ENCODE assay signal across 12 cellular contexts in genomic region chr17:4534515-4534914, GRCh38. TPM values are rescaled to one million over a fixed set of nuclear protein-coding genes. Genes with fewer than 3 reads are reported as not detected.
DNase-seq lines count a peak whose midpoint lies in the region; ATAC-seq, FAIRE-seq and TF ChIP-seq lines count a peak whose summit lies in the region.
"Had no signal": no experiment of that assay in that cellular context is flagged by ENCODE, and none has a peak within 500 bp of the region (broad histone marks: within the 10 kb centered on the region; RNA-seq: fewer than 3 reads in every experiment).

No MANE protein-coding gene starts in this region.

- CTCF ChIA-PET in WTC11 (lab: Charles Lee): interaction anchor here (1.1 to 8.2 kb wide), 2 partner anchors 33 to 114 kb away, joined by 4 to 57 read pairs; no protein-coding TSS in a partner anchor

- no peak for ATAC-seq in WTC11

- H3K4me3 Mint-ChIP-seq in WTC11: no peak overlapping the region

- H3K9me3 ChIP-seq in stomach smooth muscle (ENCODE audit: control insufficient read depth in 2 of 2, low read length in 2 of 2): no peaks in the 10 kb centered on the region

- H3K27me3 ChIP-seq in layer of hippocampus (ENCODE audit: control insufficient read depth, insufficient read depth, low read length): no peaks in the 10 kb centered on the region
- H3K27me3 ChIP-seq in stomach smooth muscle (ENCODE audit: control insufficient read depth in 1 of 2, insufficient read depth in 2 of 2, low read length in 2 of 2): peaks cover 0 to 2% of the 10 kb centered on the region in 2 donors

- no peak overlapping the region for H3K4me3 ChIP-seq in stomach smooth muscle (ENCODE audit: low read length in 2 of 2)

- peak overlapping the region; percentile 98 for H3K27ac ChIP-seq in layer of hippocampus (ENCODE audit: low read depth, low read length)
- H3K27ac ChIP-seq in stomach smooth muscle (ENCODE audit: low read length): peak overlapping the region; percentile 18
- H3K27ac ChIP-seq: VCaP had no signal

- H3K4me1 Mint-ChIP-seq in WTC11: peaks cover 18% of the 10 kb centered on the region

- no peak overlapping the region for H3K9ac ChIP-seq in stomach smooth muscle (ENCODE audit: low read length in 2 of 2)

- H3K36me3 Mint-ChIP-seq in WTC11: no peaks in the 10 kb centered on the region

- DNase-seq in WTC11 (ENCODE audit: low spot score) (no peak), hippocampal formation (lab: John Stamatoyannopoulos, UW) (no peak), D721Med (ENCODE audit: insufficient read length, low spot score) (no peak), NCI-H1694 treated with DMSO at 0.1 percent for 48 hours (lab: John Stamatoyannopoulos, UW) (no peak)
- DNase-seq: central memory CD4-positive, alpha-beta T cell; DMS153 had no signal

- H3K36me3 ChIP-seq in stomach smooth muscle (ENCODE audit: control insufficient read depth in 2 of 2, insufficient read depth in 2 of 2, low read length in 2 of 2): peaks cover 0 to 2% of the 10 kb centered on the region in 2 donors

- peaks cover 49% of the 10 kb centered on the region for H3K4me1 ChIP-seq in stomach smooth muscle (ENCODE audit: control insufficient read depth, insufficient read depth, low read length)

- peaks cover 53% of the 10 kb centered on the region for H3K27me3 Mint-ChIP-seq in WTC11 (ENCODE audit: low read depth)

- TF ChIP-seq CTCF in WTC11 (IDR thresholded peaks at IDR 0.05) (no peak), D721Med (IDR thresholded peaks at IDR 0.05; ENCODE audit: insufficient read depth, missing control alignments) (no peak)

- H3K27ac Mint-ChIP-seq in WTC11: no peak overlapping the region

- no peak for FAIRE-seq in D721Med (lab: Jason Lieb, UNC)
- FAIRE-seq: GM12891 had no signal

- POLR2A ChIA-PET in WTC11 (lab: Charles Lee): no interaction called here

- no peaks in the 10 kb centered on the region for H3K9me3 Mint-ChIP-seq in WTC11

TF ChIP-seq in WTC11, 78 proteins besides CTCF, POLR2A, EP300 and RAD21:
- TF ChIP-seq, protein P1, sequence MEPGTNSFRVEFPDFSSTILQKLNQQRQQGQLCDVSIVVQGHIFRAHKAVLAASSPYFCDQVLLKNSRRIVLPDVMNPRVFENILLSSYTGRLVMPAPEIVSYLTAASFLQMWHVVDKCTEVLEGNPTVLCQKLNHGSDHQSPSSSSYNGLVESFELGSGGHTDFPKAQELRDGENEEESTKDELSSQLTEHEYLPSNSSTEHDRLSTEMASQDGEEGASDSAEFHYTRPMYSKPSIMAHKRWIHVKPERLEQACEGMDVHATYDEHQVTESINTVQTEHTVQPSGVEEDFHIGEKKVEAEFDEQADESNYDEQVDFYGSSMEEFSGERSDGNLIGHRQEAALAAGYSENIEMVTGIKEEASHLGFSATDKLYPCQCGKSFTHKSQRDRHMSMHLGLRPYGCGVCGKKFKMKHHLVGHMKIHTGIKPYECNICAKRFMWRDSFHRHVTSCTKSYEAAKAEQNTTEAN (CRISPR knock-in tag; IDR thresholded peaks at IDR 0.05): no peak
- TF ChIP-seq ZNF671 (CRISPR knock-in tag; IDR thresholded peaks at IDR 0.05) (peak; percentile 27; the same call in 1 of the 2 replicates), SMAD3 (CRISPR knock-in tag; IDR thresholded peaks at IDR 0.05; ENCODE audit: borderline replicate concordance) (no peak)

RNA-seq across cellular contexts. Expression of gene MYBBP1A, which starts 20.7 kb away (rescaled TPM):
- total RNA-seq in WTC11 (2021): 108 to 163 TPM (median 118 TPM) in 3 replicates

RNA-seq across cellular contexts. Expression of gene GGT6, which starts 25.9 kb away (rescaled TPM):
- total RNA-seq in WTC11 (2021): 0.07 to 0.37 TPM (median 0.18 TPM) in 3 replicates
- total RNA-seq: LHCN-M2, osteocyte had no signal

RNA-seq across cellular contexts. Expression of gene SPNS2, which starts 35.8 kb away (rescaled TPM):
- total RNA-seq in WTC11 (2021): 0.87 to 1.4 TPM (median 1.3 TPM) in 3 replicates
- total RNA-seq: osteocyte had no signal

RNA-seq across cellular contexts. Expression of gene SMTNL2, which starts 49.8 kb away (rescaled TPM):
- total RNA-seq in WTC11 (2021): 2.7 to 3.8 TPM (median 3.8 TPM) in 3 replicates
- total RNA-seq: LHCN-M2 had no signal
